ENCODE assay signal across 22 cellular contexts in genomic region chrX:151776936-151777335, GRCh38. TPM values are rescaled to one million over a fixed set of nuclear protein-coding genes. Genes with fewer than 3 reads are reported as not detected.
DNase-seq lines count a peak whose midpoint lies in the region; ATAC-seq and TF ChIP-seq lines count a peak whose summit lies in the region.
"Had no signal": no experiment of that assay in that cellular context is flagged by ENCODE, and none has a peak within 500 bp of the region (broad histone marks: within the 10 kb centered on the region; RNA-seq: fewer than 3 reads in every experiment).

No MANE protein-coding gene starts in this region.

- peaks cover 49% of the 10 kb centered on the region for H3K9me3 Mint-ChIP-seq in osteocyte (ENCODE audit: unreplicated experiment)
- H3K9me3 Mint-ChIP-seq in CD8-positive, alpha-beta memory T cell, result no peaks in the 10 kb centered on the region
- H3K9me3 Mint-ChIP-seq: CD4-positive, alpha-beta T cell; GM23338 had no signal

- H3K36me3 ChIP-seq in SJCRH30, result no peaks in the 10 kb centered on the region
- H3K36me3 ChIP-seq in CD8-positive, alpha-beta memory T cell (ENCODE audit: insufficient read depth, low read length), result no peaks in the 10 kb centered on the region
- H3K36me3 ChIP-seq: BE2C; BLaER1 treated with 17β-estradiol and CSF1 and Interleukin-3, amounts not matched to agents 10 nM and 100 nM; HAP-1 had no signal

- no peaks in the 10 kb centered on the region for H3K4me1 Mint-ChIP-seq in osteocyte (ENCODE audit: unreplicated experiment)
- no peaks in the 10 kb centered on the region for H3K4me1 Mint-ChIP-seq in CD8-positive, alpha-beta memory T cell
- H3K4me1 Mint-ChIP-seq: CD14-positive monocyte had no signal

- H3K4me3 ChIP-seq in SJCRH30 (no peak overlapping the region), coronary artery (no peak overlapping the region)
- no peak overlapping the region for H3K4me3 ChIP-seq in CD8-positive, alpha-beta memory T cell (ENCODE audit: low read length)
- H3K4me3 ChIP-seq: A549; BLaER1 treated with 17β-estradiol and CSF1 and Interleukin-3, amounts not matched to agents 10 nM and 100 nM; GM23338; HAP-1 had no signal

- H3K27ac ChIP-seq in SJCRH30 (peak overlapping the region; percentile 78), coronary artery (no peak overlapping the region)
- no peak overlapping the region for H3K27ac ChIP-seq in CD8-positive, alpha-beta memory T cell (ENCODE audit: low read depth, low read length)
- H3K27ac ChIP-seq: A549; BLaER1 treated with 17β-estradiol and CSF1 and Interleukin-3, amounts not matched to agents 10 nM and 100 nM had no signal

- H3K27me3 Mint-ChIP-seq in osteocyte (ENCODE audit: unreplicated experiment), result no peaks in the 10 kb centered on the region
- peaks cover 0 to 2% of the 10 kb centered on the region in 2 donors for H3K27me3 Mint-ChIP-seq in CD8-positive, alpha-beta memory T cell
- H3K27me3 Mint-ChIP-seq: CD4-positive, alpha-beta T cell had no signal

- TF ChIP-seq CTCF in coronary artery (IDR thresholded peaks at IDR 0.05), result no peak
- TF ChIP-seq CTCF in osteocyte (IDR thresholded peaks at IDR 0.05), result no peak

- ATAC-seq in GM21515 (IDR thresholded peaks at IDR 0.05; ENCODE audit: unreplicated experiment), result no peak
- ATAC-seq in HG02623 (IDR thresholded peaks at IDR 0.05; ENCODE audit: unreplicated experiment), result no peak
- no peak for ATAC-seq in HG03354 (IDR thresholded peaks at IDR 0.05; ENCODE audit: poor library complexity, severe bottlenecking, unreplicated experiment)
- ATAC-seq: A549, GM23338 had no signal

- H3K27ac Mint-ChIP-seq in osteocyte (ENCODE audit: unreplicated experiment), result no peak overlapping the region
- H3K27ac Mint-ChIP-seq in CD8-positive, alpha-beta memory T cell, result no peak overlapping the region
- H3K27ac Mint-ChIP-seq: CD4-positive, alpha-beta T cell; GM23338; HFFc6 had no signal

- no peaks in the 10 kb centered on the region for H3K9me3 ChIP-seq in SJCRH30 (replicated peaks)
- no peaks in the 10 kb centered on the region for H3K9me3 ChIP-seq in CD8-positive, alpha-beta memory T cell (ENCODE audit: low read length)
- H3K9me3 ChIP-seq: A549; BE2C; BLaER1 treated with 17β-estradiol and CSF1 and Interleukin-3, amounts not matched to agents 10 nM and 100 nM; Caco-2; HAP-1 had no signal

- no peak overlapping the region for H3K4me3 Mint-ChIP-seq in osteocyte (ENCODE audit: unreplicated experiment)
- no peak overlapping the region for H3K4me3 Mint-ChIP-seq in CD8-positive, alpha-beta memory T cell
- H3K4me3 Mint-ChIP-seq: CD14-positive monocyte; CD4-positive, alpha-beta T cell; GM23338; HFFc6 had no signal

- CTCF ChIA-PET in CD8-positive, alpha-beta memory T cell (lab: Charles Lee), result no interaction called here

- POLR2A ChIA-PET in CD8-positive, alpha-beta memory T cell (lab: Charles Lee), result no interaction called here

- no peaks in the 10 kb centered on the region for H3K27me3 ChIP-seq in SJCRH30
- H3K27me3 ChIP-seq in CD8-positive, alpha-beta memory T cell (ENCODE audit: insufficient read depth, low read length, poor library complexity, severe bottlenecking), result no peaks in the 10 kb centered on the region
- H3K27me3 ChIP-seq: BE2C had no signal

- DNase-seq in SJCRH30 (no peak), coronary artery (ENCODE audit: low spot score) (peak; percentile 60), islet precursor cell (peak; percentile 37), osteocyte (ENCODE audit: extremely low spot score, unreplicated experiment) (peak; percentile 65)
- no peak for DNase-seq in CD8-positive, alpha-beta memory T cell
- DNase-seq: 8988T; ACHN; AML-193; BE2C; Caco-2; CD4-positive, alpha-beta T cell; DMS153; DND-41; HFFc6 had no signal

- peaks cover 12% of the 10 kb centered on the region for H3K4me1 ChIP-seq in SJCRH30
- no peaks in the 10 kb centered on the region for H3K4me1 ChIP-seq in CD8-positive, alpha-beta memory T cell (ENCODE audit: insufficient read depth, low read length)
- H3K4me1 ChIP-seq: A549; BE2C; BLaER1 treated with 17β-estradiol and CSF1 and Interleukin-3, amounts not matched to agents 10 nM and 100 nM; Caco-2; HAP-1 had no signal

- H3K36me3 Mint-ChIP-seq in osteocyte (ENCODE audit: unreplicated experiment), result no peaks in the 10 kb centered on the region
- no peaks in the 10 kb centered on the region for H3K36me3 Mint-ChIP-seq in CD8-positive, alpha-beta memory T cell
- H3K36me3 Mint-ChIP-seq: CD14-positive monocyte had no signal

RNA-seq across cellular contexts. Expression of gene CNGA2, which starts 42.4 kb away (rescaled TPM):
- not detected in 2 replicates for total RNA-seq in SJCRH30 (2014; rRNA removed; shearing (Covaris generic))
- total RNA-seq in osteocyte, result not detected in 2 replicates
- total RNA-seq in CD8-positive, alpha-beta memory T cell, result not detected
- not detected for polyA plus RNA-seq in CD8-positive, alpha-beta memory T cell
- total RNA-seq: Caco-2; CD4-positive, alpha-beta T cell; GM23338; HFFc6 had no signal
- polyA plus RNA-seq: A549, CD14-positive monocyte, GM23338 had no signal

Comparison
In these comparisons a context has a peak if more than half of its experiments do, and no peak if none do; other contexts are left out.
1. DNase-seq: peak in coronary artery (single experiment), islet precursor cell (single experiment) and osteocyte (single experiment); none in SJCRH30 (0 of 2) and CD8-positive, alpha-beta memory T cell (0 of 5).